ENCODE assay signal across 24 cellular contexts in the genomic region with DNA sequence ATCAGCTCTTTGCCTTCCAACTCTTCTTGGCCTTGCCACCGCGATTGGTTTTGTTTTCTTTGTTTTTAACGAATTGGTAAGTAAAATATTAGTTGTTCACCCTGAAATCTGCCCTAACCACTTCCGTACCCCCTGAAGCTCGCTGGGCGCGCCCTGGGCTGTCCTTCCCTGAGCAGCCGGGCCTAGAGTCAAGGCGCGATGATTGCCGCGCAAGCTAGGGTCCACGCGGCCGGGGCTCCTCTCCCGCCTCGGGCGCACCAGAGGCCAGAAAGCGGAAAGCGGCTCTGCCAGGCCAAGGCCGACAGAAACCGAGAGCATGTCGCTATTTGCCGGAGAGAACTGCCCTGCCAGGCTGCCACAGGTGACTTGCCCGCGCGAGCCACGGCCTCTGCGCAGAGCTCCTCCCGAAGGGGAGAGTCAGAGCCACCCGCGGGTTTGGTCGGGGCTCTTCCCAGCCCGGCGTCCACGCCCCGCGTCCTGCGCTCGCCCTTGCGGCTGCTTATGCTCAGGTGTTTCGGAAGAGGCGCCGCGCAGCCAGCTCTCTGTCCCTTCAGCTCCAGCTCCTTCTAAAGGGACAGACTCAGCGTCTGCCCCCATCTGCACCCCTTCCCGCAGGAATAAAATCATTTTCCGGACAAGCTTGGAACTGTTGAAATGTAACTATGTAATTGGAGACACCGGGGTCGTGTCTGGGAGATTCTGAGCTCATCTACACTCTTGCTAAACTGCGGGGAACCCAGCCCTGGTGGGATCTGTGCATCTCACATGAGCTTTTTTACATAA. TPM values are rescaled to one million over a fixed set of nuclear protein-coding genes. Genes with fewer than 3 reads are reported as not detected.
A peak's percentile ranks its signal among the peaks of the same experiment; 100 is the strongest.
DNase-seq lines count a peak whose midpoint lies in the region; ATAC-seq, FAIRE-seq and TF ChIP-seq lines count a peak whose summit lies in the region.
"Had no signal": no experiment of that assay in that cellular context is flagged by ENCODE, and none has a peak within 500 bp of the region (broad histone marks: within the 10 kb centered on the region; RNA-seq: fewer than 3 reads in every experiment).

No MANE protein-coding gene starts in this region.

- peaks cover 68 to 94% (median 80%) of the 10 kb centered on the region in 3 donors for H3K27me3 Mint-ChIP-seq in naive B cell
- peaks cover 95% of the 10 kb centered on the region for H3K27me3 Mint-ChIP-seq in type B pancreatic cell

- no peak overlapping the region for H3K56ac ChIP-seq in H1 (replicated peaks; ENCODE audit: insufficient read length, low read depth, low read length)

- no peak for TF ChIP-seq POLR2A in H1 (IDR thresholded peaks at IDR 0.05; ENCODE audit: control extremely low read depth in 1 of 2, low read depth in 2 of 2, low read length in 2 of 2)

- H3K4me3 Mint-ChIP-seq in naive B cell (peak overlapping the region in 7 of 8 donors; percentile 23 to 71 (median 37)), type B pancreatic cell (peak overlapping the region; percentile 36)
- H3K4me3 Mint-ChIP-seq: activated naive CD4-positive, alpha-beta T cell treated with anti-CD3 and anti-CD28 coated beads, Interleukin-2, amount 10 ng/mL, durations not matched to agents 7 days and 5 days; CD4-positive, alpha-beta T cell; central memory CD8-positive, alpha-beta T cell; HFFc6 had no signal

- peaks cover 97 to 100% (median 100%) of the 10 kb centered on the region in 4 experiments for H3K27me3 ChIP-seq in H1 (replicated peaks in 1 of 4; ENCODE audit: control insufficient read depth in 3 of 4, extremely low read depth in 1 of 4, insufficient read depth in 3 of 4, low read length in 3 of 4)

- H3K27ac Mint-ChIP-seq in naive B cell: peak overlapping the region in 3 of 6 donors; percentile 65 to 82 (median 70)
- H3K27ac Mint-ChIP-seq in type B pancreatic cell: no peak overlapping the region
- H3K27ac Mint-ChIP-seq: CD4-positive, alpha-beta T cell; HFFc6 had no signal

- no peak overlapping the region for H3K4ac ChIP-seq in H1 (replicated peaks; ENCODE audit: insufficient read length, low read depth, low read length)

- no peak overlapping the region for H2AFZ ChIP-seq in H1 (ENCODE audit: low read length)

- no peak overlapping the region for H3K27ac ChIP-seq in H1 (ENCODE audit: low read depth, low read length)
- H3K27ac ChIP-seq: esophagus squamous epithelium, KMS-11, skin epidermis had no signal

- peaks cover 0 to 11% (median 0%) of the 10 kb centered on the region in 4 experiments; a peak in 1 of 8 replicates for H3K36me3 ChIP-seq in H1 (ENCODE audit: control insufficient read depth in 2 of 4, insufficient read depth in 4 of 4, low read length in 3 of 4)
- H3K36me3 ChIP-seq: esophagus squamous epithelium had no signal

- H3K18ac ChIP-seq in H1 (ENCODE audit: extremely low read depth, low read length): peak overlapping the region; percentile 64; the same call in 1 of the 2 replicates

- no peak for TF ChIP-seq EP300 in H1 (IDR thresholded peaks at IDR 0.05; ENCODE audit: borderline replicate concordance in 1 of 2, low read depth in 2 of 2, low read length in 2 of 2)

- no peak overlapping the region for H4K8ac ChIP-seq in H1 (ENCODE audit: extremely low read depth, insufficient read depth, low read length)

- H3K4me1 ChIP-seq in H1 (replicated peaks in 1 of 4; ENCODE audit: control insufficient read depth in 3 of 4, insufficient read depth in 4 of 4, low read length in 3 of 4): peaks cover 0 to 27% (median 17%) of the 10 kb centered on the region in 4 experiments; a peak in 6 of 7 replicates

- ATAC-seq in naive B cell (ENCODE audit: low read depth in 2 of 2): no peak
- ATAC-seq: left ventricle myocardium superior had no signal

- no peaks in the 10 kb centered on the region for H3K79me1 ChIP-seq in H1 (ENCODE audit: low read depth, low read length)

- H3K4me3 ChIP-seq in H1 (ENCODE audit: extremely low read depth in 1 of 4, insufficient read depth in 2 of 4, low read depth in 3 of 4, low read length in 4 of 4): no peak overlapping the region
- H3K4me3 ChIP-seq: esophagus squamous epithelium, skin epidermis had no signal

- H3K36me3 Mint-ChIP-seq in naive B cell (no peaks in the 10 kb centered on the region), type B pancreatic cell (no peaks in the 10 kb centered on the region)

- H2AK5ac ChIP-seq in H1 (ENCODE audit: low read depth, low read length): peak overlapping the region; percentile 72; the same call in 1 of the 2 replicates

- POLR2A ChIA-PET in H1 (lab: Charles Lee; ENCODE audit: partially characterized antibody): interaction anchor here (1.1 to 5.0 kb wide), 4 partner anchors 9 to 56 kb away, joined by 3 to 31 read pairs (median 11); partner anchors contain the start of genes CDX2 and PDX1

- H2BK12ac ChIP-seq in H1 (ENCODE audit: low read depth, low read length): peak overlapping the region; percentile 80; the same call in 1 of the 2 replicates

- H4K20me1 ChIP-seq in H1 (replicated peaks in 1 of 2; ENCODE audit: control insufficient read depth in 1 of 2, insufficient read depth in 2 of 2, low read length in 2 of 2): peaks cover 21 to 46% of the 10 kb centered on the region in 2 experiments

- TF ChIP-seq CTCF in H1 (IDR thresholded peaks at IDR 0.05; ENCODE audit: control extremely low read depth in 1 of 3, insufficient read depth in 1 of 3, low read depth in 1 of 3, low read length in 3 of 3) (no peak), type B pancreatic cell (conservative IDR thresholded peaks at IDR 0.05) (no peak)

- H2BK20ac ChIP-seq in H1 (ENCODE audit: low read length): no peak overlapping the region

- peak overlapping the region; percentile 29; the same call in 1 of the 2 replicates for H2BK15ac ChIP-seq in H1 (ENCODE audit: low read length)

- no peak overlapping the region for H3K9ac ChIP-seq in H1 (replicated peaks in 1 of 4; ENCODE audit: extremely low read depth in 1 of 4, low read depth in 3 of 4, low read length in 3 of 4)
- H3K9ac ChIP-seq: KMS-11 had no signal

- peaks cover 2% of the 10 kb centered on the region; the same call in 1 of the 2 replicates for H3K23me2 ChIP-seq in H1 (ENCODE audit: low read depth, low read length)

- H3K9me3 ChIP-seq in H1 (ENCODE audit: insufficient read depth in 2 of 2, low read depth in 1 of 2, low read length in 1 of 2): no peaks in the 10 kb centered on the region
- H3K9me3 ChIP-seq: esophagus squamous epithelium had no signal

- no peak for TF ChIP-seq RAD21 in H1 (IDR thresholded peaks at IDR 0.05 in 1 of 2, conservative IDR thresholded peaks at IDR 0.05 in 1 of 2; ENCODE audit: low read depth in 2 of 2, low read length in 2 of 2)

- H3K23ac ChIP-seq in H1 (ENCODE audit: insufficient read length): no peak overlapping the region

- H3K14ac ChIP-seq in H1 (ENCODE audit: insufficient read length): no peak overlapping the region

- peak; percentile 50 for DNase-seq in activated effector memory CD4-positive, alpha-beta T cell treated with anti-CD3 and anti-CD28 coated beads, Interleukin-2, amount 50 U/mL, for 16 hours
- DNase-seq in activated effector memory CD4-positive, alpha-beta T cell treated with Interleukin-2 at 50 U/mL for 16 hours: no peak
- peak in 1 of 2 experiments; percentile 67 for DNase-seq in H1 (ENCODE audit: low read depth in 1 of 2, low spot score in 2 of 2)
- no peak for DNase-seq in naive B cell
- DNase-seq in type B pancreatic cell (ENCODE audit: extremely low spot score, unreplicated experiment): no peak
- no peak for DNase-seq in NCI-H2196 (lab: John Stamatoyannopoulos, UW; ENCODE audit: unreplicated experiment)
- DNase-seq in NCI-H446 treated with DMSO at 0.1 percent for 48 hours (lab: John Stamatoyannopoulos, UW): no peak
- DNase-seq in SW480 (ENCODE audit: low spot score): no peak
- DNase-seq: activated CD4-positive, alpha-beta T cell treated with anti-CD3 and anti-CD28 coated beads for 48 hours; activated naive CD4-positive, alpha-beta T cell treated with anti-CD3 and anti-CD28 coated beads, Interleukin-2, amount 10 ng/mL, durations not matched to agents 7 days and 5 days; aorta; CD4-positive, alpha-beta T cell; effector CD4-positive, alpha-beta T cell; esophagus squamous epithelium; HFFc6; left ventricle myocardium superior; NCI-H1092 treated with DMSO at 0.1 percent for 48 hours; NCI-H2029 treated with DMSO at 0.1 percent for 48 hours; NCI-H510A; stimulated activated CD4-positive, alpha-beta T cell treated with anti-CD3 and anti-CD28 coated beads, Interleukin-4, amount 100 ng/mL, for 1 hour had no signal

- WGBS in H1 (ENCODE audit: extremely low coverage in 1 of 2, insufficient coverage in 1 of 2, insufficient read length in 1 of 2, insufficient replicate concordance in 2 of 2, low coverage in 1 of 2, low lambda C conversion rate in 2 of 2, missing lambda C conversion rate in 1 of 2), 2 experiments: 6% methylated on average over 39 of the region's 51 CpGs; no CpG with 5 or more reads in 1 of the 2 experiments

- H3K9me3 Mint-ChIP-seq in naive B cell (peaks cover 0 to 3% (median 0%) of the 10 kb centered on the region in 7 donors), type B pancreatic cell (no peaks in the 10 kb centered on the region)
- H3K9me3 Mint-ChIP-seq: activated naive CD4-positive, alpha-beta T cell treated with anti-CD3 and anti-CD28 coated beads, Interleukin-2, amount 10 ng/mL, durations not matched to agents 7 days and 5 days; CD4-positive, alpha-beta T cell; central memory CD8-positive, alpha-beta T cell had no signal

- no peak overlapping the region for H4K91ac ChIP-seq in H1 (replicated peaks; ENCODE audit: insufficient read length, low read length)

- H2BK5ac ChIP-seq in H1 (ENCODE audit: low read depth, low read length): no peak overlapping the region

- no peak overlapping the region for H4K5ac ChIP-seq in H1 (ENCODE audit: insufficient read length, low read depth, low read length)

- FAIRE-seq in H1 (lab: Jason Lieb, UNC): no peak

- no peak overlapping the region for H2BK120ac ChIP-seq in H1 (replicated peaks; ENCODE audit: low read depth, low read length)

- peak overlapping the region in 1 of 2 experiments; percentile 18; a peak in 1 of 4 replicates for H3K4me2 ChIP-seq in H1 (ENCODE audit: insufficient read depth in 1 of 2, low read depth in 2 of 2, low read length in 2 of 2)
- H3K4me2 ChIP-seq: KMS-11 had no signal

- H3K4me1 Mint-ChIP-seq in naive B cell (peaks cover 22 to 40% (median 39%) of the 10 kb centered on the region in 3 donors), type B pancreatic cell (ENCODE audit: unreplicated experiment) (peaks cover 1% of the 10 kb centered on the region)

- CTCF ChIA-PET in H1 (lab: Charles Lee; ENCODE audit: partially characterized antibody): interaction anchor here (0.7 to 20.5 kb wide), 14 partner anchors 3 to 177 kb away, joined by 3 to 283 read pairs (median 4); partner anchors contain the start of genes CDX2 and URAD

- no peaks in the 10 kb centered on the region for H3K79me2 ChIP-seq in H1 (ENCODE audit: control insufficient read depth in 1 of 2, insufficient read depth in 2 of 2, low read length in 2 of 2)

RNA-seq across cellular contexts. Expression of gene CDX2, which starts 6.7 kb away (rescaled TPM):
- 0.09 TPM in 1 of 2 replicates, not detected in the other for total RNA-seq in H1 (2021; fragmentation: NEBNext Ultra II Directional; extraction: Animal tissue kit (Norgen Biotek cat#: 25700))
- polyA plus RNA-seq in H1 (2011; rRNA removed) (not detected in 2 replicates), naive B cell (ENCODE audit: low read depth in 6 of 6) (not detected)
- polyA plus RNA-seq in H1 (2011; cell fraction: cytosol; rRNA removed): not detected
- 0.03 TPM for polyA plus RNA-seq in H1 (2011; cell fraction: nucleus; rRNA removed)
- 0.04 to 0.08 TPM (median 0.05 TPM) in 3 of 4 replicates, not detected in the other for polyA plus RNA-seq in H1 (2012, experiment 1 of 2)
- polyA plus RNA-seq in H1 (2012, experiment 2 of 2): 0.13 TPM
- 0.06 TPM for polyA plus RNA-seq in H1 (2013, experiment 1 of 2)
- 0.17 TPM for polyA plus RNA-seq in H1 (2013, experiment 2 of 2)
- 0.06 TPM in 1 of 2 replicates, not detected in the other for polyA minus RNA-seq in H1 (2011; rRNA and poly(A)+ RNA removed)
- polyA minus RNA-seq in H1 (2011; cell fraction: cytosol; rRNA and poly(A)+ RNA removed): not detected
- not detected for polyA minus RNA-seq in H1 (2011; cell fraction: nucleus; rRNA and poly(A)+ RNA removed)
- total RNA-seq in type B pancreatic cell (ENCODE audit: low replicate concordance): 11.3 and 31.8 TPM in 2 replicates
- total RNA-seq: aorta; CD4-positive, alpha-beta T cell; esophagus squamous epithelium; HFFc6; left ventricle myocardium superior had no signal
- polyA plus RNA-seq: AG04450 had no signal

RNA-seq across cellular contexts. Expression of gene URAD, which starts 12.7 kb away (rescaled TPM):
- total RNA-seq in H1 (2021; fragmentation: NEBNext Ultra II Directional; extraction: Animal tissue kit (Norgen Biotek cat#: 25700)): not detected in 2 replicates
- polyA plus RNA-seq in H1 (2011; rRNA removed) (not detected in 2 replicates), naive B cell (ENCODE audit: low read depth in 6 of 6) (not detected)
- not detected for polyA plus RNA-seq in H1 (2011; cell fraction: cytosol; rRNA removed)
- not detected for polyA plus RNA-seq in H1 (2011; cell fraction: nucleus; rRNA removed)
- polyA plus RNA-seq in H1 (2012, experiment 1 of 2): not detected in 4 replicates
- not detected for polyA plus RNA-seq in H1 (2012, experiment 2 of 2)
- polyA plus RNA-seq in H1 (2013, experiment 1 of 2): not detected
- polyA plus RNA-seq in H1 (2013, experiment 2 of 2): not detected
- not detected in 2 replicates for polyA minus RNA-seq in H1 (2011; rRNA and poly(A)+ RNA removed)
- not detected for polyA minus RNA-seq in H1 (2011; cell fraction: cytosol; rRNA and poly(A)+ RNA removed)
- not detected for polyA minus RNA-seq in H1 (2011; cell fraction: nucleus; rRNA and poly(A)+ RNA removed)
- total RNA-seq in type B pancreatic cell (ENCODE audit: low replicate concordance): 0.93 TPM in 1 of 2 replicates, not detected in the other
- total RNA-seq: aorta; CD4-positive, alpha-beta T cell; esophagus squamous epithelium; HFFc6; left ventricle myocardium superior had no signal
- polyA plus RNA-seq: AG04450, aorta had no signal

RNA-seq across cellular contexts. Expression of gene PDX1, which starts 56.0 kb away (rescaled TPM):
- not detected in 2 replicates for total RNA-seq in H1 (2021; fragmentation: NEBNext Ultra II Directional; extraction: Animal tissue kit (Norgen Biotek cat#: 25700))
- polyA plus RNA-seq in H1 (2011; rRNA removed) (not detected in 2 replicates), naive B cell (ENCODE audit: low read depth in 6 of 6) (not detected)
- not detected for polyA plus RNA-seq in H1 (2011; cell fraction: cytosol; rRNA removed)
- not detected for polyA plus RNA-seq in H1 (2011; cell fraction: nucleus; rRNA removed)
- not detected in 4 replicates for polyA plus RNA-seq in H1 (2012, experiment 1 of 2)
- not detected for polyA plus RNA-seq in H1 (2012, experiment 2 of 2)
- not detected for polyA plus RNA-seq in H1 (2013, experiment 1 of 2)
- polyA plus RNA-seq in H1 (2013, experiment 2 of 2): not detected
- not detected in 2 replicates for polyA minus RNA-seq in H1 (2011; rRNA and poly(A)+ RNA removed)
- not detected for polyA minus RNA-seq in H1 (2011; cell fraction: cytosol; rRNA and poly(A)+ RNA removed)
- polyA minus RNA-seq in H1 (2011; cell fraction: nucleus; rRNA and poly(A)+ RNA removed): not detected
- total RNA-seq in type B pancreatic cell (ENCODE audit: low replicate concordance): 7.1 and 16.2 TPM in 2 replicates
- total RNA-seq: aorta; CD4-positive, alpha-beta T cell; esophagus squamous epithelium; HFFc6; left ventricle myocardium superior had no signal
- polyA plus RNA-seq: AG04450 had no signal

Comparison
In these comparisons a context has a peak if more than half of its experiments do, and no peak if none do; other contexts are left out.
1. RNA of gene CDX2, which starts 6.7 kb away (total RNA-seq): 11.3 to 31.8 TPM in type B pancreatic cell; 0.09 TPM in H1; every median in the first group is over 10 times any median in the second.